ENCODE assay signal across 19 cellular contexts in the genomic region with DNA sequence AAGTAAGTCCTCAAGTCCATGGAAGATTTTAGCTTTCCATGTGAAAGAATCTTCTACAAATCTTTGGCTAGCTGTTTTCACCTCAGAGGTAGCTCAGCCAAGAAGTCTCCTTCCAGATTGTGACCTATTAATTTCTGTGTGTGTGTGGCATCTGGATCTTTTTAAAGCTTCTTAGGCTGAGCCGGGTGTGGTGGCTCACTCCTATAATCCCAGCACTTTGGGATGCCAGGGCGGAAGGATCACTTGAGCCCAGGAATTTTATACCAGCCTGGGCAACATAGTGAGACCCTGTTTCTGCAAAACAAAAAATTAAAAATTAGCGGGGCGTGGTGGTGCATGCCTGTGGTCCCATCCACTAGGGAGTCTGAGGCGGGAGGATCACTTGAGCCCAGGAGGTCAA. TPM values are rescaled to one million over a fixed set of nuclear protein-coding genes. Genes with fewer than 3 reads are reported as not detected.
DNase-seq lines count a peak whose midpoint lies in the region; ATAC-seq and TF ChIP-seq lines count a peak whose summit lies in the region.
"Had no signal": no experiment of that assay in that cellular context is flagged by ENCODE, and none has a peak within 500 bp of the region (broad histone marks: within the 10 kb centered on the region; RNA-seq: fewer than 3 reads in every experiment).

No MANE protein-coding gene starts in this region.

- H3K4me3 ChIP-seq in right cardiac atrium (ENCODE audit: low read length): no peak overlapping the region
- H3K4me3 ChIP-seq in vagina: no peak overlapping the region
- H3K4me3 ChIP-seq: hepatocyte, right lobe of liver had no signal

- no peak for DNase-seq in right cardiac atrium
- no peak for DNase-seq in left ventricle myocardium superior
- DNase-seq in caudate nucleus (lab: John Stamatoyannopoulos, UW): no peak
- no peak for DNase-seq in sciatic nerve (ENCODE audit: low spot score)
- no peak for DNase-seq in vagina (ENCODE audit: extremely low spot score in 2 of 2)
- DNase-seq: CD4-positive, alpha-beta memory T cell; central memory CD4-positive, alpha-beta T cell; effector memory CD8-positive, alpha-beta T cell; NCI-H1694; trophoblast cell had no signal

- intact Hi-C loops in right cardiac atrium (cut with DNase I) (no loop called here), left ventricle myocardium superior (cut with micrococcal nuclease) (no loop called here), sciatic nerve (cut with DNase I) (no loop called here), vagina (cut with DNase I) (no loop called here)

- no peak for TF ChIP-seq CTCF in vagina (IDR thresholded peaks at IDR 0.05)

- ATAC-seq in right cardiac atrium: no peak
- no peak for ATAC-seq in left ventricle myocardium superior
- ATAC-seq in sciatic nerve: peak; percentile 4
- ATAC-seq in activated CD4-positive, CD25-positive, alpha-beta regulatory T cell treated with anti-CD3 and anti-CD28 coated beads, Interleukin-2, amount 50 U/mL, for 24 hours: no peak
- no peak for ATAC-seq in GM21825 (IDR thresholded peaks at IDR 0.05; ENCODE audit: unreplicated experiment)
- no peak for ATAC-seq in GM18502 (IDR thresholded peaks at IDR 0.05; ENCODE audit: poor library complexity, unreplicated experiment)
- ATAC-seq: effector memory CD8-positive, alpha-beta T cell; HCT116 had no signal

- H3K4me1 ChIP-seq in right cardiac atrium (ENCODE audit: control insufficient read depth, insufficient read depth, low read length): peaks cover 14% of the 10 kb centered on the region
- peaks cover 38% of the 10 kb centered on the region for H3K4me1 ChIP-seq in vagina
- H3K4me1 ChIP-seq: right lobe of liver had no signal

- H3K9me3 ChIP-seq in right cardiac atrium (ENCODE audit: control insufficient read depth, low read length) (no peaks in the 10 kb centered on the region), vagina (no peaks in the 10 kb centered on the region)
- H3K9me3 ChIP-seq: right lobe of liver had no signal

- WGBS in right cardiac atrium: 82% methylated on average over 5 of the region's 5 CpGs

- H3K36me3 ChIP-seq in vagina: no peaks in the 10 kb centered on the region
- H3K36me3 ChIP-seq: right lobe of liver had no signal

- H3K27ac ChIP-seq in right cardiac atrium (ENCODE audit: low read length) (peak overlapping the region; percentile 70), caudate nucleus (ENCODE audit: low read depth, low read length) (peak overlapping the region; percentile 80), vagina (peak overlapping the region; percentile 51)
- H3K27ac ChIP-seq: hepatocyte, right lobe of liver had no signal

- H3K27me3 ChIP-seq in right cardiac atrium (ENCODE audit: control insufficient read depth, insufficient read depth) (no peaks in the 10 kb centered on the region), vagina (no peaks in the 10 kb centered on the region)
- H3K27me3 ChIP-seq: hepatocyte, right lobe of liver had no signal

- no peak for TF ChIP-seq POLR2A in vagina (IDR thresholded peaks at IDR 0.05)

RNA-seq across cellular contexts. Expression of gene SLC44A2, which starts 13.4 kb away (rescaled TPM):
- total RNA-seq in right cardiac atrium (100 to 1,000 TPM; 105 to 145 (median 110) TPM), left ventricle myocardium superior (71.8 TPM), sciatic nerve (281 TPM), vagina (89.4 TPM)
- 70.1 TPM for polyA plus RNA-seq in right cardiac atrium

RNA-seq across cellular contexts. Expression of gene AP1M2, which starts 24.8 kb away (rescaled TPM):
- total RNA-seq in right cardiac atrium (not detected), left ventricle myocardium superior (not detected), sciatic nerve (not detected), vagina (29.0 TPM)
- polyA plus RNA-seq in right cardiac atrium: 0.09 TPM
- total RNA-seq: activated CD8-positive, alpha-beta memory T cell treated with anti-CD3 and anti-CD28 coated beads for 36 hours; activated T-helper 2 cell treated with anti-CD3 and anti-CD28 coated beads, Interferon-gamma antibody, Interleukin-2, Interleukin-4, amounts not matched to agents 10 μg/mL and 5 μg/mL and 100 μg/mL, durations not matched to agents 14 hours and 24 hours and 36 hours; CD4-positive, alpha-beta memory T cell; T-helper 1 cell treated with Interleukin-12 subunit alpha and Interleukin-12 subunit beta and Interleukin-4 antibody, amounts not matched to agents 30 ng/mL and 1 ng/mL, for 36 hours had no signal
- polyA plus RNA-seq: CD4-positive, alpha-beta memory T cell had no signal

RNA-seq across cellular contexts. Expression of gene ILF3, which starts 42.2 kb away (rescaled TPM):
- total RNA-seq in right cardiac atrium (100 to 1,000 TPM; 119 to 161 (median 141) TPM), left ventricle myocardium superior (118 TPM), sciatic nerve (198 TPM), vagina (125 TPM)
- polyA plus RNA-seq in right cardiac atrium: 74.2 TPM

RNA-seq across cellular contexts. Expression of gene CDKN2D, which starts 43.1 kb away (rescaled TPM):
- total RNA-seq in right cardiac atrium (1 to 10 TPM; 6.1 to 7.6 (median 7.0) TPM), left ventricle myocardium superior (8.3 TPM), sciatic nerve (14.9 TPM), vagina (22.8 TPM)
- 9.4 TPM for polyA plus RNA-seq in right cardiac atrium

RNA-seq across cellular contexts. Expression of gene KRI1, which starts 46.1 kb away (rescaled TPM):
- 10 to 100 TPM; 10.5 to 13.0 (median 12.1) TPM for total RNA-seq in right cardiac atrium
- polyA plus RNA-seq in right cardiac atrium: 9.3 TPM
- total RNA-seq in left ventricle myocardium superior: 9.3 TPM
- 25.0 TPM for total RNA-seq in sciatic nerve
- total RNA-seq in vagina: 21.6 TPM

Comparison
In these comparisons a context has a peak if more than half of its experiments do, and no peak if none do; other contexts are left out.
1. RNA of gene AP1M2, which starts 24.8 kb away (total RNA-seq): 29.0 TPM in vagina (single experiment); not detected in sciatic nerve (single experiment), not detected in right cardiac atrium and not detected in left ventricle myocardium superior (single experiment); every median in the first group is over 10 times any median in the second.
2. Peak in every context shown above with its lines, with median percentiles within 50 percentile points of each other: H3K27ac ChIP-seq.